In the genomic region with DNA sequence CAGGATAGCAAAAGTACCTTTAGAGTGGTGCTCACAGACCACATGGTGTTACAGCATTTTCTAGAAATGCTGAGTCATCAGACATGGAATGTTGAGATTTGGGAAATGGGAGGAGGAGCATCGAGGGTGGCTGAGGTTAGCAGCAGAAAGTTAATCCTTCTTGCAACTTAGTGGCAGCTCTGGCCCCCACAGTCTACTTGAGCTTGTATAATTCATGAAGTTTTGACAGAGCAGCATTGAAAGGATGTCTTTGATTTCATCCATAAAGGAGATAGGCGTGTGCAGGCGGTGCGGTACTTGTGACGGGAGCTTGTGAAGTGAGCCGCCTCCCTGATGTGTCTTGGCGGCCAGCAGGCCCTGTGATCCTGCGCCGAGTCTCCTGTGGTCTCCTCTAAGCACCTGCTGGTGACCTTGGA, we compare ENCODE assay signal across 1 cellular context.
TF ChIP-seq lines count a peak whose summit lies in the region.

No MANE protein-coding gene starts in this region.

TF ChIP-seq in K562, 482 proteins besides CTCF, POLR2A, EP300 and RAD21 (continued from another document and continues in another):
- TF ChIP-seq, protein P1, sequence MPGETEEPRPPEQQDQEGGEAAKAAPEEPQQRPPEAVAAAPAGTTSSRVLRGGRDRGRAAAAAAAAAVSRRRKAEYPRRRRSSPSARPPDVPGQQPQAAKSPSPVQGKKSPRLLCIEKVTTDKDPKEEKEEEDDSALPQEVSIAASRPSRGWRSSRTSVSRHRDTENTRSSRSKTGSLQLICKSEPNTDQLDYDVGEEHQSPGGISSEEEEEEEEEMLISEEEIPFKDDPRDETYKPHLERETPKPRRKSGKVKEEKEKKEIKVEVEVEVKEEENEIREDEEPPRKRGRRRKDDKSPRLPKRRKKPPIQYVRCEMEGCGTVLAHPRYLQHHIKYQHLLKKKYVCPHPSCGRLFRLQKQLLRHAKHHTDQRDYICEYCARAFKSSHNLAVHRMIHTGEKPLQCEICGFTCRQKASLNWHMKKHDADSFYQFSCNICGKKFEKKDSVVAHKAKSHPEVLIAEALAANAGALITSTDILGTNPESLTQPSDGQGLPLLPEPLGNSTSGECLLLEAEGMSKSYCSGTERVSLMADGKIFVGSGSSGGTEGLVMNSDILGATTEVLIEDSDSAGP (CRISPR knock-in tag; IDR thresholded peaks at IDR 0.05), result no peak
- TF ChIP-seq ZC3H4 (CRISPR knock-in tag; IDR thresholded peaks at IDR 0.05; ENCODE audit: borderline replicate concordance), result no peak
- no peak for TF ChIP-seq U2AF2 (optimal IDR thresholded peaks at IDR 0.05; ENCODE audit: low read depth, low read length)
- TF ChIP-seq MAFF (IDR thresholded peaks at IDR 0.05; ENCODE audit: low read length), result peak; percentile 96
- no peak for TF ChIP-seq ZSCAN32 (CRISPR knock-in tag; IDR thresholded peaks at IDR 0.05)
- TF ChIP-seq RBM39 (optimal IDR thresholded peaks at IDR 0.05; ENCODE audit: low read depth, low read length), result no peak
- TF ChIP-seq, protein P2, sequence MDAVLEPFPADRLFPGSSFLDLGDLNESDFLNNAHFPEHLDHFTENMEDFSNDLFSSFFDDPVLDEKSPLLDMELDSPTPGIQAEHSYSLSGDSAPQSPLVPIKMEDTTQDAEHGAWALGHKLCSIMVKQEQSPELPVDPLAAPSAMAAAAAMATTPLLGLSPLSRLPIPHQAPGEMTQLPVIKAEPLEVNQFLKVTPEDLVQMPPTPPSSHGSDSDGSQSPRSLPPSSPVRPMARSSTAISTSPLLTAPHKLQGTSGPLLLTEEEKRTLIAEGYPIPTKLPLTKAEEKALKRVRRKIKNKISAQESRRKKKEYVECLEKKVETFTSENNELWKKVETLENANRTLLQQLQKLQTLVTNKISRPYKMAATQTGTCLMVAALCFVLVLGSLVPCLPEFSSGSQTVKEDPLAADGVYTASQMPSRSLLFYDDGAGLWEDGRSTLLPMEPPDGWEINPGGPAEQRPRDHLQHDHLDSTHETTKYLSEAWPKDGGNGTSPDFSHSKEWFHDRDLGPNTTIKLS (IDR thresholded peaks at IDR 0.05; ENCODE audit: borderline replicate concordance, low read depth), result no peak
- TF ChIP-seq ZNF778 (CRISPR knock-in tag; IDR thresholded peaks at IDR 0.05), result no peak
- TF ChIP-seq ZNF324 (CRISPR knock-in tag; IDR thresholded peaks at IDR 0.05), result no peak
- TF ChIP-seq ZNF23 (CRISPR knock-in tag; IDR thresholded peaks at IDR 0.05), result no peak
- no peak for TF ChIP-seq FOXK1 (CRISPR knock-in tag; IDR thresholded peaks at IDR 0.05; ENCODE audit: borderline replicate concordance)
- TF ChIP-seq, protein P3, sequence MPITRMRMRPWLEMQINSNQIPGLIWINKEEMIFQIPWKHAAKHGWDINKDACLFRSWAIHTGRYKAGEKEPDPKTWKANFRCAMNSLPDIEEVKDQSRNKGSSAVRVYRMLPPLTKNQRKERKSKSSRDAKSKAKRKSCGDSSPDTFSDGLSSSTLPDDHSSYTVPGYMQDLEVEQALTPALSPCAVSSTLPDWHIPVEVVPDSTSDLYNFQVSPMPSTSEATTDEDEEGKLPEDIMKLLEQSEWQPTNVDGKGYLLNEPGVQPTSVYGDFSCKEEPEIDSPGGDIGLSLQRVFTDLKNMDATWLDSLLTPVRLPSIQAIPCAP (CRISPR knock-in tag; IDR thresholded peaks at IDR 0.05; ENCODE audit: borderline replicate concordance), result no peak
- no peak for TF ChIP-seq HDAC3 (IDR thresholded peaks at IDR 0.05; ENCODE audit: borderline replicate concordance, partially characterized antibody)
- no peak for TF ChIP-seq DPF2 (IDR thresholded peaks at IDR 0.05)
- TF ChIP-seq ZNF24 (IDR thresholded peaks at IDR 0.05), result no peak
- TF ChIP-seq, protein P4, sequence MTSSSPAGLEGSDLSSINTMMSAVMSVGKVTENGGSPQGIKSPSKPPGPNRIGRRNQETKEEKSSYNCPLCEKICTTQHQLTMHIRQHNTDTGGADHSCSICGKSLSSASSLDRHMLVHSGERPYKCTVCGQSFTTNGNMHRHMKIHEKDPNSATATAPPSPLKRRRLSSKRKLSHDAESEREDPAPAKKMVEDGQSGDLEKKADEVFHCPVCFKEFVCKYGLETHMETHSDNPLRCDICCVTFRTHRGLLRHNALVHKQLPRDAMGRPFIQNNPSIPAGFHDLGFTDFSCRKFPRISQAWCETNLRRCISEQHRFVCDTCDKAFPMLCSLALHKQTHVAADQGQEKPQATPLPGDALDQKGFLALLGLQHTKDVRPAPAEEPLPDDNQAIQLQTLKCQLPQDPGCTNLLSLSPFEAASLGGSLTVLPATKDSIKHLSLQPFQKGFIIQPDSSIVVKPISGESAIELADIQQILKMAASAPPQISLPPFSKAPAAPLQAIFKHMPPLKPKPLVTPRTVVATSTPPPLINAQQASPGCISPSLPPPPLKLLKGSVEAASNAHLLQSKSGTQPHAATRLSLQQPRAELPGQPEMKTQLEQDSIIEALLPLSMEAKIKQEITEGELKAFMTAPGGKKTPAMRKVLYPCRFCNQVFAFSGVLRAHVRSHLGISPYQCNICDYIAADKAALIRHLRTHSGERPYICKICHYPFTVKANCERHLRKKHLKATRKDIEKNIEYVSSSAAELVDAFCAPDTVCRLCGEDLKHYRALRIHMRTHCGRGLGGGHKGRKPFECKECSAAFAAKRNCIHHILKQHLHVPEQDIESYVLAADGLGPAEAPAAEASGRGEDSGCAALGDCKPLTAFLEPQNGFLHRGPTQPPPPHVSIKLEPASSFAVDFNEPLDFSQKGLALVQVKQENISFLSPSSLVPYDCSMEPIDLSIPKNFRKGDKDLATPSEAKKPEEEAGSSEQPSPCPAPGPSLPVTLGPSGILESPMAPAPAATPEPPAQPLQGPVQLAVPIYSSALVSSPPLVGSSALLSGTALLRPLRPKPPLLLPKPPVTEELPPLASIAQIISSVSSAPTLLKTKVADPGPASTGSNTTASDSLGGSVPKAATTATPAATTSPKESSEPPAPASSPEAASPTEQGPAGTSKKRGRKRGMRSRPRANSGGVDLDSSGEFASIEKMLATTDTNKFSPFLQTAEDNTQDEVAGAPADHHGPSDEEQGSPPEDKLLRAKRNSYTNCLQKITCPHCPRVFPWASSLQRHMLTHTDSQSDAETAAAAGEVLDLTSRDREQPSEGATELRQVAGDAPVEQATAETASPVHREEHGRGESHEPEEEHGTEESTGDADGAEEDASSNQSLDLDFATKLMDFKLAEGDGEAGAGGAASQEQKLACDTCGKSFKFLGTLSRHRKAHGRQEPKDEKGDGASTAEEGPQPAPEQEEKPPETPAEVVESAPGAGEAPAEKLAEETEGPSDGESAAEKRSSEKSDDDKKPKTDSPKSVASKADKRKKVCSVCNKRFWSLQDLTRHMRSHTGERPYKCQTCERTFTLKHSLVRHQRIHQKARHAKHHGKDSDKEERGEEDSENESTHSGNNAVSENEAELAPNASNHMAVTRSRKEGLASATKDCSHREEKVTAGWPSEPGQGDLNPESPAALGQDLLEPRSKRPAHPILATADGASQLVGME (CRISPR knock-in tag; IDR thresholded peaks at IDR 0.05), result no peak
- no peak for TF ChIP-seq NUFIP1 (IDR thresholded peaks at IDR 0.05; ENCODE audit: partially characterized antibody)
- TF ChIP-seq MAFK (IDR thresholded peaks at IDR 0.05; ENCODE audit: low read length), result peak; percentile 97
- TF ChIP-seq SIRT6 (IDR thresholded peaks at IDR 0.05; ENCODE audit: low read depth, low read length), result no peak
- TF ChIP-seq MCM7 (IDR thresholded peaks at IDR 0.05), result no peak
- no peak for TF ChIP-seq PURB (CRISPR knock-in tag; IDR thresholded peaks at IDR 0.05; ENCODE audit: low read depth)
- TF ChIP-seq ZC3H8 (IDR thresholded peaks at IDR 0.05), result no peak
- TF ChIP-seq ZNF224 (CRISPR knock-in tag; IDR thresholded peaks at IDR 0.05), result no peak
- no peak for TF ChIP-seq ZNF165 (CRISPR knock-in tag; IDR thresholded peaks at IDR 0.05; ENCODE audit: borderline replicate concordance)
- TF ChIP-seq CTBP1 (IDR thresholded peaks at IDR 0.05; ENCODE audit: borderline replicate concordance), result no peak
- peak; percentile 77 for TF ChIP-seq NFE2L1 (tag; IDR thresholded peaks at IDR 0.05; ENCODE audit: borderline replicate concordance, low read depth)
- TF ChIP-seq ZFP36 (IDR thresholded peaks at IDR 0.05; ENCODE audit: low read depth, low read length, partially characterized antibody), result no peak
- no peak for TF ChIP-seq U2AF1 (optimal IDR thresholded peaks at IDR 0.05; ENCODE audit: low read depth, low read length)
- TF ChIP-seq PCBP1 (IDR thresholded peaks at IDR 0.05; ENCODE audit: low read depth, low read length, poor library complexity, severe bottlenecking), result no peak
- no peak for TF ChIP-seq ZNF445 (CRISPR knock-in tag; IDR thresholded peaks at IDR 0.05; ENCODE audit: low read depth)
- TF ChIP-seq, protein P5, sequence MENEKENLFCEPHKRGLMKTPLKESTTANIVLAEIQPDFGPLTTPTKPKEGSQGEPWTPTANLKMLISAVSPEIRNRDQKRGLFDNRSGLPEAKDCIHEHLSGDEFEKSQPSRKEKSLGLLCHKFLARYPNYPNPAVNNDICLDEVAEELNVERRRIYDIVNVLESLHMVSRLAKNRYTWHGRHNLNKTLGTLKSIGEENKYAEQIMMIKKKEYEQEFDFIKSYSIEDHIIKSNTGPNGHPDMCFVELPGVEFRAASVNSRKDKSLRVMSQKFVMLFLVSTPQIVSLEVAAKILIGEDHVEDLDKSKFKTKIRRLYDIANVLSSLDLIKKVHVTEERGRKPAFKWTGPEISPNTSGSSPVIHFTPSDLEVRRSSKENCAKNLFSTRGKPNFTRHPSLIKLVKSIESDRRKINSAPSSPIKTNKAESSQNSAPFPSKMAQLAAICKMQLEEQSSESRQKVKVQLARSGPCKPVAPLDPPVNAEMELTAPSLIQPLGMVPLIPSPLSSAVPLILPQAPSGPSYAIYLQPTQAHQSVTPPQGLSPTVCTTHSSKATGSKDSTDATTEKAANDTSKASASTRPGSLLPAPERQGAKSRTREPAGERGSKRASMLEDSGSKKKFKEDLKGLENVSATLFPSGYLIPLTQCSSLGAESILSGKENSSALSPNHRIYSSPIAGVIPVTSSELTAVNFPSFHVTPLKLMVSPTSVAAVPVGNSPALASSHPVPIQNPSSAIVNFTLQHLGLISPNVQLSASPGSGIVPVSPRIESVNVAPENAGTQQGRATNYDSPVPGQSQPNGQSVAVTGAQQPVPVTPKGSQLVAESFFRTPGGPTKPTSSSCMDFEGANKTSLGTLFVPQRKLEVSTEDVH (IDR thresholded peaks at IDR 0.05; ENCODE audit: low read depth, partially characterized antibody), result no peak
- TF ChIP-seq C11orf30 (IDR thresholded peaks at IDR 0.05; ENCODE audit: low read depth), result peak; percentile 96
- TF ChIP-seq SAFB2 (IDR thresholded peaks at IDR 0.05; ENCODE audit: borderline replicate concordance, low read depth, low read length, severe bottlenecking), result no peak
- no peak for TF ChIP-seq SETDB1 (IDR thresholded peaks at IDR 0.05; ENCODE audit: low read length)
- TF ChIP-seq SMAD4 (CRISPR knock-in tag; conservative IDR thresholded peaks at IDR 0.05), result no peak
- TF ChIP-seq SRSF7 (optimal IDR thresholded peaks at IDR 0.05; ENCODE audit: low read depth, low read length), result no peak
- peak; percentile 19; the same call in 1 of the 2 replicates for TF ChIP-seq MYC (IDR thresholded peaks at IDR 0.05; ENCODE audit: low read depth, low read length)
- TF ChIP-seq MYC (CRISPR knock-in tag; IDR thresholded peaks at IDR 0.05; ENCODE audit: borderline replicate concordance, low read depth), result no peak
- no peak for TF ChIP-seq PYGO2 (tag; IDR thresholded peaks at IDR 0.05)
- TF ChIP-seq, protein P6, sequence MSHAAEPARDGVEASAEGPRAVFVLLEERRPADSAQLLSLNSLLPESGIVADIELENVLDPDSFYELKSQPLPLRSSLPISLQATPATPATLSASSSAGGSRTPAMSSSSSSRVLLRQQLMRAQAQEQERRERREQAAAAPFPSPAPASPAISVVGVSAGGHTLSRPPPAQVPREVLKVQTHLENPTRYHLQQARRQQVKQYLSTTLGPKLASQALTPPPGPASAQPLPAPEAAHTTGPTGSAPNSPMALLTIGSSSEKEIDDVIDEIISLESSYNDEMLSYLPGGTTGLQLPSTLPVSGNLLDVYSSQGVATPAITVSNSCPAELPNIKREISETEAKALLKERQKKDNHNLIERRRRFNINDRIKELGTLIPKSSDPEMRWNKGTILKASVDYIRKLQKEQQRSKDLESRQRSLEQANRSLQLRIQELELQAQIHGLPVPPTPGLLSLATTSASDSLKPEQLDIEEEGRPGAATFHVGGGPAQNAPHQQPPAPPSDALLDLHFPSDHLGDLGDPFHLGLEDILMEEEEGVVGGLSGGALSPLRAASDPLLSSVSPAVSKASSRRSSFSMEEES (CRISPR knock-in tag; IDR thresholded peaks at IDR 0.05), result no peak
- TF ChIP-seq POLR2G (IDR thresholded peaks at IDR 0.05; ENCODE audit: low read depth, low read length), result no peak
- no peak for TF ChIP-seq NCOR1 (IDR thresholded peaks at IDR 0.05)
